In genomic region chr7:113142385-113143119, GRCh38 we compare ENCODE assay signal across 14 cellular contexts. TPM values are rescaled to one million over a fixed set of nuclear protein-coding genes. Genes with fewer than 3 reads are reported as not detected.
DNase-seq lines count a peak whose midpoint lies in the region; ATAC-seq and TF ChIP-seq lines count a peak whose summit lies in the region.
"Had no signal": no experiment of that assay in that cellular context is flagged by ENCODE, and none has a peak within 500 bp of the region (broad histone marks: within the 10 kb centered on the region; RNA-seq: fewer than 3 reads in every experiment).

No MANE protein-coding gene starts in this region.

- no peaks in the 10 kb centered on the region for H3K79me2 ChIP-seq in H9 (ENCODE audit: insufficient read depth, low read length)

- intact Hi-C loops in Calu3 (cut with micrococcal nuclease; ENCODE audit: unreplicated experiment) = no loop called here

- no peak overlapping the region for H3K4me2 ChIP-seq in H9 (ENCODE audit: insufficient read depth, insufficient read length, low read length)

- H3K36me3 Mint-ChIP-seq in brain (no peaks in the 10 kb centered on the region), H9 (ENCODE audit: insufficient read depth in 1 of 3, low read depth in 3 of 3) (no peaks in the 10 kb centered on the region), Calu3 (ENCODE audit: insufficient read depth, unreplicated experiment) (no peaks in the 10 kb centered on the region)

- H2BK5ac ChIP-seq in H9 (ENCODE audit: insufficient read length, low read length) = no peak overlapping the region

- H3K27me3 Mint-ChIP-seq in brain (peaks cover 3% of the 10 kb centered on the region), H9 (ENCODE audit: low read depth) (peaks cover 12% of the 10 kb centered on the region), Calu3 (ENCODE audit: unreplicated experiment) (peaks cover 24% of the 10 kb centered on the region)

- BruUV-seq in Calu3 (replicated peaks; lab: Mats Ljungman, UMichigan) = no TSS peak

- H3K27ac Mint-ChIP-seq in brain (peak overlapping the region in 4 of 5 experiments; percentile 26 to 89 (median 76)), H9 (no peak overlapping the region), Calu3 (ENCODE audit: unreplicated experiment) (no peak overlapping the region)

- H4K5ac ChIP-seq in H9 (ENCODE audit: insufficient read length, low read depth, low read length) = no peak overlapping the region

- H3K4ac ChIP-seq in H9 (ENCODE audit: low read depth, low read length) = no peak overlapping the region

- H3K4me1 Mint-ChIP-seq in brain (peaks cover 40% of the 10 kb centered on the region), H9 (peaks cover 12 to 21% of the 10 kb centered on the region in 2 experiments), Calu3 (ENCODE audit: low read depth, unreplicated experiment) (no peaks in the 10 kb centered on the region)

- H3K9me3 ChIP-seq in H9 (ENCODE audit: control insufficient read depth, low read depth, low read length) = no peaks in the 10 kb centered on the region

- H3T11ph ChIP-seq in H9 (ENCODE audit: low read length) = no peak overlapping the region

- H3K4me3 Mint-ChIP-seq in brain = peak overlapping the region in 3 of 5 experiments; percentile 18 to 40 (median 25)
- H3K4me3 Mint-ChIP-seq in H9 = no peak overlapping the region
- no peak overlapping the region for H3K4me3 Mint-ChIP-seq in Calu3 (ENCODE audit: low read depth, unreplicated experiment)
- H3K4me3 Mint-ChIP-seq: neural crest cell had no signal

- H3K27me3 ChIP-seq in H9 (ENCODE audit: insufficient read depth, low read length) = no peaks in the 10 kb centered on the region

- H2AK5ac ChIP-seq in H9 (ENCODE audit: insufficient read length, low read length) = no peak overlapping the region

- H3K18ac ChIP-seq in H9 (ENCODE audit: insufficient read length, low read depth, low read length) = no peak overlapping the region

- no peak for TF ChIP-seq CTCF in brain (conservative IDR thresholded peaks at IDR 0.05)
- TF ChIP-seq CTCF in H9 (conservative IDR thresholded peaks at IDR 0.05) = no peak
- TF ChIP-seq CTCF in Calu3 (IDR thresholded peaks at IDR 0.05; ENCODE audit: unreplicated experiment) = no peak

- no peaks in the 10 kb centered on the region for H4K20me1 ChIP-seq in H9 (ENCODE audit: control insufficient read depth, insufficient read depth, insufficient read length)

- H3K27ac ChIP-seq in H9 (ENCODE audit: insufficient read length, low read depth, low read length) = no peak overlapping the region

- no CpG with 5 or more reads among the region's 5 CpGs for WGBS in H9 (ENCODE audit: extremely low coverage, insufficient read length, low lambda C conversion rate)

- no peak overlapping the region for H3K23ac ChIP-seq in H9 (ENCODE audit: insufficient read length, low read depth, low read length)

- no peak overlapping the region for H2BK20ac ChIP-seq in H9 (ENCODE audit: low read depth, low read length, poor library complexity, severe bottlenecking)

- H3K79me1 ChIP-seq in H9 (ENCODE audit: insufficient read depth, low read depth, low read length, poor library complexity, severe bottlenecking) = no peaks in the 10 kb centered on the region

- H3K9me3 Mint-ChIP-seq in brain (no peaks in the 10 kb centered on the region), H9 (no peaks in the 10 kb centered on the region), Calu3 (ENCODE audit: low read depth, unreplicated experiment) (no peaks in the 10 kb centered on the region)
- H3K9me3 Mint-ChIP-seq: neural crest cell had no signal

- no peak overlapping the region for H3K56ac ChIP-seq in H9 (ENCODE audit: insufficient read length, low read depth, low read length)

- no peak overlapping the region for H2BK120ac ChIP-seq in H9 (ENCODE audit: low read depth, low read length, poor library complexity, severe bottlenecking)

- no peak overlapping the region for H3K14ac ChIP-seq in H9 (ENCODE audit: insufficient read depth, low read length)

- no peak overlapping the region for H2BK15ac ChIP-seq in H9 (ENCODE audit: low read depth, low read length)

- no peak overlapping the region for H4K91ac ChIP-seq in H9 (ENCODE audit: insufficient read length, low read depth, low read length)

- ATAC-seq in GM18909 (IDR thresholded peaks at IDR 0.05; ENCODE audit: poor library complexity, unreplicated experiment) (peak; percentile 78), HG02678 (IDR thresholded peaks at IDR 0.05; ENCODE audit: unreplicated experiment) (peak; percentile 71), HG03575 (IDR thresholded peaks at IDR 0.05; ENCODE audit: extremely low read depth, insufficient number of reproducible peaks, low FRiP score, unreplicated experiment) (peak; percentile 70)

- H4K8ac ChIP-seq in H9 (replicated peaks; ENCODE audit: insufficient read length, low read depth, low read length) = no peak overlapping the region

- no peak overlapping the region for H3K9ac ChIP-seq in H9 (ENCODE audit: extremely low read depth, insufficient read length, low read length)

- H3K23me2 ChIP-seq in H9 (ENCODE audit: insufficient read length, low read depth, low read length, poor library complexity, severe bottlenecking) = no peaks in the 10 kb centered on the region

- CTCF ChIA-PET in Calu3 (lab: Charles Lee) = no interaction called here

- DNase-seq in SW480 (ENCODE audit: low spot score) = no peak
- DNase-seq in HT-29 (ENCODE audit: low spot score) = no peak
- no peak for DNase-seq in H9
- no peak for DNase-seq in Calu3
- DNase-seq: activated gamma-delta T cell; DMS79; effector CD8-positive, alpha-beta T cell; stimulated activated CD4-positive, alpha-beta T cell treated with anti-CD3 and anti-CD28 coated beads, Interleukin-4, amount 100 ng/mL, for 4 hours had no signal

- peaks cover 2% of the 10 kb centered on the region; the same call in 1 of the 2 replicates for H3K4me1 ChIP-seq in H9 (ENCODE audit: insufficient read depth, low read length)

- H2BK12ac ChIP-seq in H9 (ENCODE audit: insufficient read length, low read depth, low read length) = no peak overlapping the region

- H2AFZ ChIP-seq in H9 (ENCODE audit: low read length) = no peak overlapping the region

RNA-seq across cellular contexts. Expression of gene SMIM30, which starts 24.2 kb away (rescaled TPM):
- 32.9 TPM for polyA plus RNA-seq in brain (ENCODE audit: insufficient read depth, low read depth, low replicate concordance)
- total RNA-seq in HT-29 (2014; rRNA removed; shearing (Covaris generic)) = 17.8 and 25.8 TPM in 2 replicates
- total RNA-seq in H9 (2021) (31.1 and 32.3 TPM in 2 replicates), Calu3 (2022) (35.9 and 42.2 TPM in 2 replicates)

RNA-seq across cellular contexts. Expression of gene GPR85, which starts 55.9 kb away (rescaled TPM):
- polyA plus RNA-seq in brain (ENCODE audit: insufficient read depth, low read depth, low replicate concordance) = 6.7 TPM
- not detected in 2 replicates for total RNA-seq in HT-29 (2014; rRNA removed; shearing (Covaris generic))
- total RNA-seq in H9 (2021) (not detected in 2 replicates), Calu3 (2022) (not detected in 2 replicates)
- total RNA-seq: T-helper 2 cell treated with Interferon-gamma antibody and Interleukin-4, amounts not matched to agents 100 ng/mL and 5 ng/mL, for 36 hours had no signal

Comparison
In these comparisons a context has a peak if more than half of its experiments do, and no peak if none do; other contexts are left out.
1. H3K27ac Mint-ChIP-seq: peak in brain (4 of 5); none in H9 (0 of 3) and Calu3 (single experiment).
2. H3K4me3 Mint-ChIP-seq: peak in brain (3 of 5); none in H9 (0 of 2) and Calu3 (single experiment).
3. Peak in every context shown above with its lines, with median percentiles within 50 percentile points of each other: ATAC-seq.